Comparison of ENCODE assay signal across 10 cellular contexts in the genomic region with DNA sequence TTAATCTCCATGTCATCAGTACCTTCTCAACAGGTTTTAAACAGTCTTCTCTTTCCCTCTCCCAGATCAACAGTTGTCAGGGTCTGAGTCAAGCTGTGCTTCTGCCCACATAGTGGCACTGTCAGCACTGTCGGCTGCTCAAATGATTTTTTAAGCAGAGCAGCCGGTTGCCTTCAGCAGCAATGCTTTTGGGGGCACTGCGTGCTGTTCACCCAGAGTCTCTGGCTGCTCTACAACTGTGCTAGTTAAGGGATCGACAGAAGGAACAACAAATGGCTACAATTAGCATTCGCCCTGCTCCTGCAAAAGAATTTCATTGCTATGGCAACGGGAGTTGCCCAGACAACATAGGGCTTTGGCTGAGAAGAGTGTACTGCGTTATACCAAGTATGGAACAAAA.
A peak's percentile ranks its signal among the peaks of the same experiment; 100 is the strongest.
DNase-seq lines count a peak whose midpoint lies in the region; ATAC-seq and TF ChIP-seq lines count a peak whose summit lies in the region.
"Had no signal": no experiment of that assay in that cellular context is flagged by ENCODE, and none has a peak within 500 bp of the region (broad histone marks: within the 10 kb centered on the region; RNA-seq: fewer than 3 reads in every experiment).

No MANE protein-coding gene starts in this region.

- no peaks in the 10 kb centered on the region for H3K9me3 Mint-ChIP-seq in Caco-2 (ENCODE audit: unreplicated experiment)
- no peaks in the 10 kb centered on the region for H3K9me3 Mint-ChIP-seq in stimulated activated memory B cell treated with anti-CD40 and anti-IgM and Interleukin-4, amounts not matched to agents 10 μg/mL and 1 μg/mL and 100 μg/mL, for 72 hours
- H3K9me3 Mint-ChIP-seq: dendritic cell treated with granulocyte-macrophage colony-stimulating factor and Interleukin-4, amounts not matched to agents 40 ng/mL and 50 ng/mL, for 4 days had no signal

- H3F3A ChIP-seq in neural cell (ENCODE audit: insufficient read depth, low read length, poor library complexity, severe bottlenecking) = peaks cover 3% of the 10 kb centered on the region

- H3K9me2 ChIP-seq in neural cell (ENCODE audit: insufficient read depth, low read length) = no peaks in the 10 kb centered on the region

- no peak for ATAC-seq in stimulated activated memory B cell treated with anti-CD40 and anti-IgM and Interleukin-4, amounts not matched to agents 10 μg/mL and 1 μg/mL and 100 μg/mL, for 72 hours
- ATAC-seq in GM21447 (IDR thresholded peaks at IDR 0.05; ENCODE audit: unreplicated experiment) = no peak

- H3K36me3 ChIP-seq in Caco-2 (ENCODE audit: control insufficient read depth, insufficient read depth, low read length) (no peaks in the 10 kb centered on the region), neural cell (ENCODE audit: insufficient read depth, low read length) (no peaks in the 10 kb centered on the region), spleen (no peaks in the 10 kb centered on the region)

- CTCF ChIA-PET in Caco-2 (lab: Charles Lee) = no interaction called here

- intact Hi-C loops in Caco-2 (cut with micrococcal nuclease; ENCODE audit: unreplicated experiment) = no loop called here
- intact Hi-C loops in spleen (cut with DNase I; ENCODE audit: low total_unique reads) = no loop called here

- H2AFZ ChIP-seq in neural cell (ENCODE audit: low read depth, low read length) = no peak overlapping the region

- no peaks in the 10 kb centered on the region for H4K20me1 ChIP-seq in neural cell (ENCODE audit: insufficient read depth)

- H3K4me1 ChIP-seq in Caco-2 (peaks cover 36% of the 10 kb centered on the region), spleen (no peaks in the 10 kb centered on the region)

- no TSS peak for BruUV-seq in Caco-2 (replicated peaks; lab: Mats Ljungman, UMichigan)

- peak overlapping the region; percentile 61 for H3K27ac ChIP-seq in neural cell (ENCODE audit: low read length)
- no peak overlapping the region for H3K27ac ChIP-seq in spleen
- H3K27ac ChIP-seq: VCaP had no signal

- TF ChIP-seq EP300 in neural cell (conservative IDR thresholded peaks at IDR 0.05; ENCODE audit: poor library complexity, severe bottlenecking) = peak; percentile 74

- TF ChIP-seq CTCF in Caco-2 (IDR thresholded peaks at IDR 0.05; ENCODE audit: insufficient read depth in 1 of 2, low read depth in 1 of 2, low read length in 1 of 2, severe bottlenecking in 1 of 2, unreplicated experiment in 1 of 2) (no peak), fibroblast of mammary gland (conservative IDR thresholded peaks at IDR 0.05; ENCODE audit: control insufficient read depth, insufficient read depth, low read depth, low read length) (no peak), neural cell (IDR thresholded peaks at IDR 0.05; ENCODE audit: poor library complexity, severe bottlenecking) (no peak), spleen (IDR thresholded peaks at IDR 0.05 in 8 of 11, conservative IDR thresholded peaks at IDR 0.05 in 3 of 11) (no peak)

- peaks cover 24% of the 10 kb centered on the region for H3K4me1 Mint-ChIP-seq in Caco-2 (ENCODE audit: low read depth, unreplicated experiment)
- H3K4me1 Mint-ChIP-seq in stimulated activated memory B cell treated with anti-CD40 and anti-IgM and Interleukin-4, amounts not matched to agents 10 μg/mL and 1 μg/mL and 100 μg/mL, for 72 hours = no peaks in the 10 kb centered on the region

- DNase-seq in Caco-2 (peak in 1 of 2 experiments; percentile 36), NCI-H69 (lab: John Stamatoyannopoulos, UW) (peak; percentile 76), fibroblast of mammary gland (ENCODE audit: low read depth) (peak; percentile 37), spleen (no peak)
- DNase-seq in central memory CD4-positive, alpha-beta T cell = no peak

- 69 to 85% (median 80%) methylated on average over 7 of the region's 7 CpGs for WGBS in spleen, 5 donors

- H3K79me2 ChIP-seq in neural cell (replicated peaks; ENCODE audit: insufficient read depth, low read length) = no peaks in the 10 kb centered on the region

- POLR2A ChIA-PET in Caco-2 (lab: Charles Lee) = no interaction called here

- H3K27me3 Mint-ChIP-seq in Caco-2 (ENCODE audit: insufficient read depth, unreplicated experiment) = no peaks in the 10 kb centered on the region
- no peaks in the 10 kb centered on the region for H3K27me3 Mint-ChIP-seq in stimulated activated memory B cell treated with anti-CD40 and anti-IgM and Interleukin-4, amounts not matched to agents 10 μg/mL and 1 μg/mL and 100 μg/mL, for 72 hours
- H3K27me3 Mint-ChIP-seq: dendritic cell treated with granulocyte-macrophage colony-stimulating factor and Interleukin-4, amounts not matched to agents 40 ng/mL and 50 ng/mL, for 4 days had no signal

- no peak overlapping the region for H3K4me3 Mint-ChIP-seq in Caco-2 (ENCODE audit: unreplicated experiment)
- H3K4me3 Mint-ChIP-seq in stimulated activated memory B cell treated with anti-CD40 and anti-IgM and Interleukin-4, amounts not matched to agents 10 μg/mL and 1 μg/mL and 100 μg/mL, for 72 hours = no peak overlapping the region
- H3K4me3 Mint-ChIP-seq: dendritic cell treated with granulocyte-macrophage colony-stimulating factor and Interleukin-4, amounts not matched to agents 40 ng/mL and 50 ng/mL, for 4 days had no signal

- TF ChIP-seq RAD21 in neural cell (conservative IDR thresholded peaks at IDR 0.05) = peak; percentile 52

- peak overlapping the region; percentile 96 for H3K4me2 ChIP-seq in neural cell (ENCODE audit: low read length)

- no peaks in the 10 kb centered on the region for H3K9me3 ChIP-seq in Caco-2
- no peaks in the 10 kb centered on the region for H3K9me3 ChIP-seq in neural cell (ENCODE audit: low read length)
- no peaks in the 10 kb centered on the region for H3K9me3 ChIP-seq in spleen

- H3K27me3 ChIP-seq in Caco-2 (replicated peaks; ENCODE audit: control insufficient read depth, insufficient read depth, low read length) = no peaks in the 10 kb centered on the region
- H3K27me3 ChIP-seq in neural cell (ENCODE audit: insufficient read depth, low read depth, low read length) = no peaks in the 10 kb centered on the region
- H3K27me3 ChIP-seq in spleen (replicated peaks in 1 of 7) = no peaks in the 10 kb centered on the region

- H3K9ac ChIP-seq in neural cell (ENCODE audit: low read length) = peak overlapping the region; percentile 34

- H3K27ac Mint-ChIP-seq in Caco-2 (ENCODE audit: unreplicated experiment) = peak overlapping the region; percentile 11
- no peak overlapping the region for H3K27ac Mint-ChIP-seq in stimulated activated memory B cell treated with anti-CD40 and anti-IgM and Interleukin-4, amounts not matched to agents 10 μg/mL and 1 μg/mL and 100 μg/mL, for 72 hours
- H3K27ac Mint-ChIP-seq: dendritic cell treated with granulocyte-macrophage colony-stimulating factor and Interleukin-4, amounts not matched to agents 40 ng/mL and 50 ng/mL, for 4 days had no signal

- TF ChIP-seq POLR2A in spleen (IDR thresholded peaks at IDR 0.05) = no peak

- peaks cover 25% of the 10 kb centered on the region for H3K36me3 Mint-ChIP-seq in Caco-2 (ENCODE audit: insufficient read depth, unreplicated experiment)
- H3K36me3 Mint-ChIP-seq in stimulated activated memory B cell treated with anti-CD40 and anti-IgM and Interleukin-4, amounts not matched to agents 10 μg/mL and 1 μg/mL and 100 μg/mL, for 72 hours = no peaks in the 10 kb centered on the region

- H3K4me3 ChIP-seq in Caco-2 (ENCODE audit: low read depth, low read length) (no peak overlapping the region), fibroblast of mammary gland (ENCODE audit: control insufficient read depth, low read depth, low read length) (no peak overlapping the region), neural cell (ENCODE audit: low read length) (peak overlapping the region; percentile 63), spleen (no peak overlapping the region)

TF ChIP-seq in neural cell, 6 proteins besides CTCF, POLR2A, EP300 and RAD21:
- no peak for TF ChIP-seq EZH2 (IDR thresholded peaks at IDR 0.05; ENCODE audit: borderline replicate concordance, insufficient read depth, low read length, poor library complexity, severe bottlenecking)
- TF ChIP-seq, protein P1, sequence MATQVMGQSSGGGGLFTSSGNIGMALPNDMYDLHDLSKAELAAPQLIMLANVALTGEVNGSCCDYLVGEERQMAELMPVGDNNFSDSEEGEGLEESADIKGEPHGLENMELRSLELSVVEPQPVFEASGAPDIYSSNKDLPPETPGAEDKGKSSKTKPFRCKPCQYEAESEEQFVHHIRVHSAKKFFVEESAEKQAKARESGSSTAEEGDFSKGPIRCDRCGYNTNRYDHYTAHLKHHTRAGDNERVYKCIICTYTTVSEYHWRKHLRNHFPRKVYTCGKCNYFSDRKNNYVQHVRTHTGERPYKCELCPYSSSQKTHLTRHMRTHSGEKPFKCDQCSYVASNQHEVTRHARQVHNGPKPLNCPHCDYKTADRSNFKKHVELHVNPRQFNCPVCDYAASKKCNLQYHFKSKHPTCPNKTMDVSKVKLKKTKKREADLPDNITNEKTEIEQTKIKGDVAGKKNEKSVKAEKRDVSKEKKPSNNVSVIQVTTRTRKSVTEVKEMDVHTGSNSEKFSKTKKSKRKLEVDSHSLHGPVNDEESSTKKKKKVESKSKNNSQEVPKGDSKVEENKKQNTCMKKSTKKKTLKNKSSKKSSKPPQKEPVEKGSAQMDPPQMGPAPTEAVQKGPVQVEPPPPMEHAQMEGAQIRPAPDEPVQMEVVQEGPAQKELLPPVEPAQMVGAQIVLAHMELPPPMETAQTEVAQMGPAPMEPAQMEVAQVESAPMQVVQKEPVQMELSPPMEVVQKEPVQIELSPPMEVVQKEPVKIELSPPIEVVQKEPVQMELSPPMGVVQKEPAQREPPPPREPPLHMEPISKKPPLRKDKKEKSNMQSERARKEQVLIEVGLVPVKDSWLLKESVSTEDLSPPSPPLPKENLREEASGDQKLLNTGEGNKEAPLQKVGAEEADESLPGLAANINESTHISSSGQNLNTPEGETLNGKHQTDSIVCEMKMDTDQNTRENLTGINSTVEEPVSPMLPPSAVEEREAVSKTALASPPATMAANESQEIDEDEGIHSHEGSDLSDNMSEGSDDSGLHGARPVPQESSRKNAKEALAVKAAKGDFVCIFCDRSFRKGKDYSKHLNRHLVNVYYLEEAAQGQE (IDR thresholded peaks at IDR 0.05; ENCODE audit: borderline replicate concordance) = peak; percentile 50
- no peak for TF ChIP-seq TAF1 (IDR thresholded peaks at IDR 0.05; ENCODE audit: low read depth)
- peak; percentile 67 for TF ChIP-seq MXI1 (conservative IDR thresholded peaks at IDR 0.05; ENCODE audit: poor library complexity, severe bottlenecking)
- TF ChIP-seq SMC3 (conservative IDR thresholded peaks at IDR 0.05; ENCODE audit: poor library complexity) = peak; percentile 44
- peak; percentile 51 for TF ChIP-seq POLR2AphosphoS5 (IDR thresholded peaks at IDR 0.05)

Comparison
In these comparisons a context has a peak if more than half of its experiments do, and no peak if none do; other contexts are left out.
1. DNase-seq: peak in NCI-H69 (single experiment) and fibroblast of mammary gland (single experiment); none in spleen (single experiment) and central memory CD4-positive, alpha-beta T cell (single experiment).